23 cellular contexts compared by ENCODE assay signal in the genomic region with DNA sequence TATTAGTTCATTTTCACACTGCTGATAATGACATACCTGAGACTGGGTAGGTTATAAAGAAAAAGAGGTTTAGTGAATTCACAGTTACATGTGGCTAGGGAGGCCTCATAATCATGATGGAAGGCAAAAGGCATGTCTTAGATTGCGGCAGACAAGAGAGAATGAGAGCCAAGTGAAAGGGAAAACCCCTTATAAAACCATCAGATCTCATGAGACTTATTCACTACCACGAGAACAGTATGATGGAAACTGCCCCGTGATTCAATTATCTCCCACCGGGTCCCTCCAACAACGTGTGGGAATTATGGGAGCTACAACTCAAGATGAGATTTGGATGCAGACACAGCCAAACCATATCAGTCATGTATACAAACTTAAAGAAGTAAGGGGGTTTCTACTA.
"Had no signal": no experiment of that assay in that cellular context is flagged by ENCODE, and none has a peak within 500 bp of the region (broad histone marks: within the 10 kb centered on the region; RNA-seq: fewer than 3 reads in every experiment).

No MANE protein-coding gene starts in this region.

- H3K4me1 ChIP-seq: heart left ventricle, left lung, lower lobe of right lung, right lobe of liver, tibial nerve had no signal

- DNase-seq: activated CD4-positive, alpha-beta T cell treated with anti-CD3 and anti-CD28 coated beads for 48 hours; activated CD4-positive, alpha-beta T cell treated with anti-CD3 and anti-CD28 coated beads, Interleukin-2, amount 50 U/mL, for 48 hours; activated CD8-positive, alpha-beta memory T cell treated with anti-CD3 and anti-CD28 coated beads for 24 hours; activated gamma-delta T cell; activated naive CD4-positive, alpha-beta T cell treated with anti-CD3 and anti-CD28 coated beads, Interleukin-2, amount 50 U/mL, for 16 hours; activated T-cell treated with anti-CD3 and anti-CD28 coated beads, Interleukin-2, amount 50 U/mL, for 1 hour; amniotic stem cell; caudate nucleus; cortex of kidney; effector memory CD8-positive, alpha-beta T cell; heart left ventricle; kidney glomerular epithelial cell; left lung; lower lobe of right lung; mesenchymal stem cell; right lobe of liver; stimulated activated CD4-positive, alpha-beta T cell treated with anti-CD3 and anti-CD28 coated beads, Interleukin-2, amount 100 ng/mL, for 48 hours; stimulated activated naive CD4-positive, alpha-beta T cell treated with Interleukin-2 at 50 U/mL for 16 hours; T-helper 9 cell had no signal

- H3K27me3 ChIP-seq: left lung, right lobe of liver, tibial nerve had no signal

- ATAC-seq: activated CD4-positive, CD25-positive, alpha-beta regulatory T cell treated with anti-CD3 and anti-CD28 coated beads, Interleukin-2, amount 50 U/mL, for 24 hours; effector memory CD8-positive, alpha-beta T cell; heart left ventricle; left lung; lower lobe of right lung; natural killer cell treated with Interleukin-12 subunit alpha and Interleukin-12 subunit beta and Interleukin-15 and Interleukin-18, amount 100 ng/mL, for 72 hours; right lobe of liver had no signal

- H3K36me3 ChIP-seq: heart left ventricle, left lung, lower lobe of right lung, right lobe of liver, tibial nerve had no signal

- H3K9me3 ChIP-seq: heart left ventricle, left lung, lower lobe of right lung, right lobe of liver, tibial nerve had no signal

- H3K27ac ChIP-seq: heart left ventricle, left lung, lower lobe of right lung, right lobe of liver, tibial nerve, VCaP had no signal

- H3K4me3 ChIP-seq: heart left ventricle, left lung, lower lobe of right lung, right lobe of liver, tibial nerve had no signal
